ENCODE assay signal across 17 cellular contexts in genomic region chr19:13032837-13033236, GRCh38. TPM values are rescaled to one million over a fixed set of nuclear protein-coding genes. Genes with fewer than 3 reads are reported as not detected.
DNase-seq lines count a peak whose midpoint lies in the region; ATAC-seq and TF ChIP-seq lines count a peak whose summit lies in the region.
"Had no signal": no experiment of that assay in that cellular context is flagged by ENCODE, and none has a peak within 500 bp of the region (broad histone marks: within the 10 kb centered on the region; RNA-seq: fewer than 3 reads in every experiment).

No MANE protein-coding gene starts in this region.

- peaks cover 4% of the 10 kb centered on the region for H3K4me1 Mint-ChIP-seq in activated T-helper 2 cell treated with anti-CD3 and anti-CD28 coated beads, Interferon-gamma antibody, Interleukin-2, Interleukin-4, amounts not matched to agents 10 μg/mL and 5 μg/mL and 100 μg/mL, durations not matched to agents 14 hours and 24 hours and 36 hours (ENCODE audit: low read depth)
- H3K4me1 Mint-ChIP-seq in natural killer cell treated with Interleukin-12 subunit alpha and Interleukin-12 subunit beta and Interleukin-15 and Interleukin-18, amount 100 ng/mL, for 72 hours (ENCODE audit: low read depth in 2 of 2): peaks cover 11 to 21% of the 10 kb centered on the region in 2 donors
- H3K4me1 Mint-ChIP-seq: activated T-helper 17 cell treated with anti-CD3 and anti-CD28 coated beads, Interleukin-2, amount 50 U/mL, for 72 hours had no signal

- DNase-seq in left ventricle myocardium inferior (no peak), left cardiac atrium (no peak), esophagus muscularis mucosa (ENCODE audit: extremely low spot score) (no peak), prostate gland (ENCODE audit: low spot score) (no peak), vagina (ENCODE audit: extremely low spot score in 2 of 2) (no peak)
- DNase-seq in activated T-cell treated with anti-CD3 and anti-CD28 coated beads, Interleukin-2, amount 50 U/mL, for 48 hours: no peak
- no peak for DNase-seq in activated T-helper 2 cell treated with anti-CD3 and anti-CD28 coated beads, Interferon-gamma antibody, Interleukin-2, Interleukin-4, amounts not matched to agents 10 μg/mL and 5 μg/mL and 100 μg/mL, durations not matched to agents 14 hours and 24 hours and 36 hours (ENCODE audit: low spot score)
- DNase-seq in natural killer cell treated with Interleukin-12 subunit alpha and Interleukin-12 subunit beta and Interleukin-15 and Interleukin-18, amount 100 ng/mL, for 72 hours (ENCODE audit: low spot score): no peak
- DNase-seq: activated CD4-positive, alpha-beta T cell treated with anti-CD3 and anti-CD28 coated beads, Interleukin-2, amount 50 U/mL, for 4 hours; islet precursor cell; NCI-H187; NCI-H526; nephron progenitor cell; SHP77 treated with DMSO at 0.1 percent for 48 hours; stimulated activated naive CD4-positive, alpha-beta T cell treated with Interleukin-2 at 50 U/mL for 16 hours had no signal

- TF ChIP-seq EP300 in esophagus muscularis mucosa (IDR thresholded peaks at IDR 0.05): no peak

- no peaks in the 10 kb centered on the region for H3K36me3 Mint-ChIP-seq in activated T-helper 2 cell treated with anti-CD3 and anti-CD28 coated beads, Interferon-gamma antibody, Interleukin-2, Interleukin-4, amounts not matched to agents 10 μg/mL and 5 μg/mL and 100 μg/mL, durations not matched to agents 14 hours and 24 hours and 36 hours (ENCODE audit: low read depth)
- H3K36me3 Mint-ChIP-seq in natural killer cell treated with Interleukin-12 subunit alpha and Interleukin-12 subunit beta and Interleukin-15 and Interleukin-18, amount 100 ng/mL, for 72 hours: no peaks in the 10 kb centered on the region

- H3K4me3 ChIP-seq in left ventricle myocardium inferior: no peak overlapping the region
- no peak overlapping the region for H3K4me3 ChIP-seq in esophagus muscularis mucosa
- H3K4me3 ChIP-seq in prostate gland: no peak overlapping the region
- no peak overlapping the region for H3K4me3 ChIP-seq in vagina
- H3K4me3 ChIP-seq: right lobe of liver had no signal

- ATAC-seq in left cardiac atrium: no peak
- no peak for ATAC-seq in natural killer cell treated with Interleukin-12 subunit alpha and Interleukin-12 subunit beta and Interleukin-15 and Interleukin-18, amount 100 ng/mL, for 72 hours
- ATAC-seq: activated T-helper 17 cell treated with anti-CD3 and anti-CD28 coated beads, Interleukin-2, amount 50 U/mL, for 72 hours had no signal

- intact Hi-C loops in left ventricle myocardium inferior (cut with micrococcal nuclease) (no loop called here), left cardiac atrium (cut with DNase I) (no loop called here), esophagus muscularis mucosa (cut with DNase I) (loop anchor here (5.0 kb wide), 1 partner anchor 51 kb away; no protein-coding TSS in a partner anchor), prostate gland (cut with DNase I) (no loop called here), vagina (cut with DNase I) (no loop called here)
- intact Hi-C loops in activated T-helper 2 cell treated with anti-CD3 and anti-CD28 coated beads, Interferon-gamma antibody, Interleukin-2, Interleukin-4, amounts not matched to agents 10 μg/mL and 5 μg/mL and 100 μg/mL, durations not matched to agents 14 hours and 24 hours and 36 hours (cut with micrococcal nuclease): loop anchor here (5.0 kb wide), 1 partner anchor 56 kb away; no protein-coding TSS in a partner anchor

- peak overlapping the region; percentile 94 for H3K27ac ChIP-seq in left ventricle myocardium inferior (replicated peaks)
- peak overlapping the region; percentile 85 to 88 (median 87) for H3K27ac ChIP-seq in esophagus muscularis mucosa (replicated peaks in 1 of 4)
- H3K27ac ChIP-seq in prostate gland: peak overlapping the region; percentile 96 to 97
- peak overlapping the region; percentile 99 for H3K27ac ChIP-seq in vagina
- H3K27ac ChIP-seq: right lobe of liver had no signal

- H3K9me3 ChIP-seq in left ventricle myocardium inferior (replicated peaks) (no peaks in the 10 kb centered on the region), esophagus muscularis mucosa (no peaks in the 10 kb centered on the region), prostate gland (no peaks in the 10 kb centered on the region), vagina (no peaks in the 10 kb centered on the region)
- H3K9me3 ChIP-seq: right lobe of liver had no signal

- TF ChIP-seq POLR2A in esophagus muscularis mucosa (IDR thresholded peaks at IDR 0.05; ENCODE audit: low read depth) (no peak), prostate gland (IDR thresholded peaks at IDR 0.05) (no peak), vagina (IDR thresholded peaks at IDR 0.05) (no peak)

- WGBS in esophagus muscularis mucosa: 88% methylated on average over 12 of the region's 13 CpGs
- 46% methylated on average over 13 of the region's 13 CpGs for WGBS in prostate gland

- no peak overlapping the region for H3K4me3 Mint-ChIP-seq in activated T-helper 2 cell treated with anti-CD3 and anti-CD28 coated beads, Interferon-gamma antibody, Interleukin-2, Interleukin-4, amounts not matched to agents 10 μg/mL and 5 μg/mL and 100 μg/mL, durations not matched to agents 14 hours and 24 hours and 36 hours (ENCODE audit: low read depth)
- H3K4me3 Mint-ChIP-seq in natural killer cell treated with Interleukin-12 subunit alpha and Interleukin-12 subunit beta and Interleukin-15 and Interleukin-18, amount 100 ng/mL, for 72 hours: no peak overlapping the region
- H3K4me3 Mint-ChIP-seq: activated T-helper 17 cell treated with anti-CD3 and anti-CD28 coated beads, Interleukin-2, amount 50 U/mL, for 72 hours; nephron progenitor cell had no signal

- H3K4me1 ChIP-seq in left ventricle myocardium inferior (peaks cover 98% of the 10 kb centered on the region), esophagus muscularis mucosa (peaks cover 88 to 100% (median 99%) of the 10 kb centered on the region in 4 donors), prostate gland (replicated peaks) (peaks cover 82% of the 10 kb centered on the region), vagina (peaks cover 100% of the 10 kb centered on the region)

- no peaks in the 10 kb centered on the region for H3K9me3 Mint-ChIP-seq in activated T-helper 2 cell treated with anti-CD3 and anti-CD28 coated beads, Interferon-gamma antibody, Interleukin-2, Interleukin-4, amounts not matched to agents 10 μg/mL and 5 μg/mL and 100 μg/mL, durations not matched to agents 14 hours and 24 hours and 36 hours
- no peaks in the 10 kb centered on the region for H3K9me3 Mint-ChIP-seq in natural killer cell treated with Interleukin-12 subunit alpha and Interleukin-12 subunit beta and Interleukin-15 and Interleukin-18, amount 100 ng/mL, for 72 hours
- H3K9me3 Mint-ChIP-seq: activated T-helper 17 cell treated with anti-CD3 and anti-CD28 coated beads, Interleukin-2, amount 50 U/mL, for 72 hours; nephron progenitor cell had no signal

- H3K27me3 ChIP-seq in left ventricle myocardium inferior (ENCODE audit: low read depth): no peaks in the 10 kb centered on the region
- no peaks in the 10 kb centered on the region for H3K27me3 ChIP-seq in esophagus muscularis mucosa
- no peaks in the 10 kb centered on the region for H3K27me3 ChIP-seq in prostate gland (replicated peaks; ENCODE audit: insufficient read depth)
- H3K27me3 ChIP-seq in vagina: no peaks in the 10 kb centered on the region
- H3K27me3 ChIP-seq: right lobe of liver had no signal

- H3K36me3 ChIP-seq in left ventricle myocardium inferior (no peaks in the 10 kb centered on the region), esophagus muscularis mucosa (no peaks in the 10 kb centered on the region), prostate gland (no peaks in the 10 kb centered on the region), vagina (no peaks in the 10 kb centered on the region)
- H3K36me3 ChIP-seq: right lobe of liver had no signal

- TF ChIP-seq CTCF in left ventricle myocardium inferior (IDR thresholded peaks at IDR 0.05; ENCODE audit: borderline replicate concordance): no peak
- no peak for TF ChIP-seq CTCF in esophagus muscularis mucosa (IDR thresholded peaks at IDR 0.05)
- no peak for TF ChIP-seq CTCF in prostate gland (IDR thresholded peaks at IDR 0.05)
- no peak for TF ChIP-seq CTCF in vagina (IDR thresholded peaks at IDR 0.05)

- H3K27ac Mint-ChIP-seq in activated T-helper 2 cell treated with anti-CD3 and anti-CD28 coated beads, Interferon-gamma antibody, Interleukin-2, Interleukin-4, amounts not matched to agents 10 μg/mL and 5 μg/mL and 100 μg/mL, durations not matched to agents 14 hours and 24 hours and 36 hours: no peak overlapping the region
- no peak overlapping the region for H3K27ac Mint-ChIP-seq in natural killer cell treated with Interleukin-12 subunit alpha and Interleukin-12 subunit beta and Interleukin-15 and Interleukin-18, amount 100 ng/mL, for 72 hours
- H3K27ac Mint-ChIP-seq: activated T-helper 17 cell treated with anti-CD3 and anti-CD28 coated beads, Interleukin-2, amount 50 U/mL, for 72 hours; nephron progenitor cell had no signal

- peaks cover 2% of the 10 kb centered on the region for H3K27me3 Mint-ChIP-seq in activated T-helper 2 cell treated with anti-CD3 and anti-CD28 coated beads, Interferon-gamma antibody, Interleukin-2, Interleukin-4, amounts not matched to agents 10 μg/mL and 5 μg/mL and 100 μg/mL, durations not matched to agents 14 hours and 24 hours and 36 hours (ENCODE audit: low read depth)
- H3K27me3 Mint-ChIP-seq in natural killer cell treated with Interleukin-12 subunit alpha and Interleukin-12 subunit beta and Interleukin-15 and Interleukin-18, amount 100 ng/mL, for 72 hours: peaks cover 8 to 15% of the 10 kb centered on the region in 2 donors

RNA-seq across cellular contexts. Expression of gene NFIX, which starts 37.6 kb away (rescaled TPM):
- 118 TPM for total RNA-seq in left ventricle myocardium inferior
- 100 to 1,000 TPM; 117 to 133 TPM for total RNA-seq in left cardiac atrium
- total RNA-seq in esophagus muscularis mucosa: 100 to 1,000 TPM in 1 of 4 donors, 10 to 100 TPM in 3; 56.0 to 154 (median 79.4) TPM
- total RNA-seq in prostate gland: 100 to 1,000 TPM; 185 to 286 TPM
- total RNA-seq in vagina: 81.8 TPM
- total RNA-seq in activated T-helper 2 cell treated with anti-CD3 and anti-CD28 coated beads, Interferon-gamma antibody, Interleukin-2, Interleukin-4, amounts not matched to agents 10 μg/mL and 5 μg/mL and 100 μg/mL, durations not matched to agents 14 hours and 24 hours and 36 hours: 2.7 and 3.0 TPM in 2 replicates
- under 1 TPM; 0.31 to 0.89 TPM for total RNA-seq in natural killer cell treated with Interleukin-12 subunit alpha and Interleukin-12 subunit beta and Interleukin-15 and Interleukin-18, amount 100 ng/mL, for 72 hours

Comparison
In these comparisons a context has a peak if more than half of its experiments do, and no peak if none do; other contexts are left out.
1. RNA of gene NFIX, which starts 37.6 kb away (total RNA-seq): 185 to 286 TPM in prostate gland, 117 to 133 TPM in left cardiac atrium, 118 TPM in left ventricle myocardium inferior (single experiment), 81.8 TPM in vagina (single experiment) and 56.0 to 154 TPM in esophagus muscularis mucosa; 2.7 to 3.0 TPM in activated T-helper 2 cell treated with anti-CD3 and anti-CD28 coated beads, Interferon-gamma antibody, Interleukin-2, Interleukin-4, amounts not matched to agents 10 μg/mL and 5 μg/mL and 100 μg/mL, durations not matched to agents 14 hours and 24 hours and 36 hours and 0.31 to 0.89 TPM in natural killer cell treated with Interleukin-12 subunit alpha and Interleukin-12 subunit beta and Interleukin-15 and Interleukin-18, amount 100 ng/mL, for 72 hours; every median in the first group is over 10 times any median in the second.
2. intact Hi-C loops: an anchor here in esophagus muscularis mucosa (5.0 kb wide) and activated T-helper 2 cell treated with anti-CD3 and anti-CD28 coated beads, Interferon-gamma antibody, Interleukin-2, Interleukin-4, amounts not matched to agents 10 μg/mL and 5 μg/mL and 100 μg/mL, durations not matched to agents 14 hours and 24 hours and 36 hours (5.0 kb wide); none called in left ventricle myocardium inferior, left cardiac atrium, prostate gland and vagina.
3. Peak in every context shown above with its lines, with median percentiles within 50 percentile points of each other: H3K27ac ChIP-seq.